ENCODE assay signal across 10 cellular contexts in the genomic region with DNA sequence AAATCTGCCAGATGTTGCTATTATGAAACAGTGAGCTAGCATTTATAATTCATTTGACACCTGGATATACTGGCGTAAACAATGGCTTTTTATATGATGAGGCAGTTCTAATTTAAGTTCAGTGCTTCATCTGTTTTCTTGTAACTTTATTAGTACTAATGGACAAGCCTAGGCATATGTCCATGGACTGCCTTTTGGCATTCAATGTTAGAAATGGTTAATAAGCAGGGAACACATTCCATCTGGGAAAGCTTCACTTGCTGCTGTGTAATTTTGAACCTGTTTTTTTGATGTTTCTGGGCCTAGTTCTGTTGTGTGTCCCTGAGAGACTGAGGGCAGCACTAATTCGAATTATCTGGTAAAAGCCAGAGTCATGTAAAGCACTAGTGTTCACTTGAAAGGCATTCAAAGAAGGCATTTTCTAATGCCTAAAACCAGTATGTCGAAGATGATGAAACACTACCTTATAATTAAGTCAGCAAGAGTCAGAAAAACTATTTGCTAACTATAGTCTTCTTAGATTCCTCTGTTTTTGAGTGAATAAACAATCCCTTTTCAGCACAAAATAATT.
DNase-seq lines count a peak whose midpoint lies in the region; ATAC-seq, FAIRE-seq and TF ChIP-seq lines count a peak whose summit lies in the region.
"Had no signal": no experiment of that assay in that cellular context is flagged by ENCODE, and none has a peak within 500 bp of the region (broad histone marks: within the 10 kb centered on the region; RNA-seq: fewer than 3 reads in every experiment).

No MANE protein-coding gene starts in this region.

- H3K27ac Mint-ChIP-seq in activated T-helper 1 cell treated with anti-CD3 and anti-CD28 coated beads, Interleukin-12 subunit alpha, Interleukin-12 subunit beta, Interleukin-2, Interleukin-4 antibody, amounts not matched to agents 30 ng/mL and 10 ng/mL and 1 ng/mL, durations not matched to agents 14 hours and 24 hours and 36 hours, result no peak overlapping the region
- no peak overlapping the region for H3K27ac Mint-ChIP-seq in endothelial cell (ENCODE audit: unreplicated experiment)
- H3K27ac Mint-ChIP-seq: naive thymus-derived CD4-positive, alpha-beta T cell had no signal

- peak overlapping the region; percentile 68 for H3K27ac ChIP-seq in RWPE2 (ENCODE audit: poor library complexity, severe bottlenecking)
- H3K27ac ChIP-seq in fibroblast of lung (ENCODE audit: insufficient read depth, low read length), result peak overlapping the region; percentile 89
- peak overlapping the region; percentile 83 for H3K27ac ChIP-seq in psoas muscle

- H3K36me3 ChIP-seq in RWPE2 (ENCODE audit: low read depth) (peaks cover 7% of the 10 kb centered on the region), fibroblast of lung (ENCODE audit: control insufficient read depth, insufficient read depth, low read length) (peaks cover 3% of the 10 kb centered on the region), psoas muscle (ENCODE audit: insufficient read depth in 1 of 2, low read depth in 1 of 2) (peaks cover 3 to 6% of the 10 kb centered on the region in 2 donors)

- H3K27me3 ChIP-seq in RWPE2 (ENCODE audit: insufficient read depth, poor library complexity, severe bottlenecking) (no peaks in the 10 kb centered on the region), fibroblast of lung (ENCODE audit: control insufficient read depth, insufficient read depth, low read length) (no peaks in the 10 kb centered on the region), psoas muscle (ENCODE audit: insufficient read depth in 3 of 3, low read length in 2 of 3) (no peaks in the 10 kb centered on the region)

- H3K4me1 ChIP-seq in RWPE2 (ENCODE audit: insufficient read depth, poor library complexity, severe bottlenecking) (peaks cover 26% of the 10 kb centered on the region), fibroblast of lung (ENCODE audit: control insufficient read depth, extremely low read depth, insufficient read depth, low read length) (peaks cover 22% of the 10 kb centered on the region), psoas muscle (peaks cover 32% of the 10 kb centered on the region)

- no peak overlapping the region for H2AFZ ChIP-seq in fibroblast of lung (ENCODE audit: low read length)

- peak; percentile 69 for ATAC-seq in RWPE2 (ENCODE audit: low read depth)
- peak; percentile 87 to 97 (median 94) for ATAC-seq in psoas muscle
- ATAC-seq in left lobe of liver, result no peak
- ATAC-seq: naive thymus-derived CD4-positive, alpha-beta T cell had no signal

- 10 to 21% (median 14%) methylated on average over 3 of the region's 3 CpGs for WGBS in psoas muscle, 3 donors

- peak; percentile 100 for FAIRE-seq in G401.6 (lab: Jason Lieb, UNC)

- intact Hi-C loops in psoas muscle (cut with DNase I), result no loop called here
- intact Hi-C loops in activated T-helper 1 cell treated with anti-CD3 and anti-CD28 coated beads, Interleukin-12 subunit alpha, Interleukin-12 subunit beta, Interleukin-2, Interleukin-4 antibody, amounts not matched to agents 30 ng/mL and 10 ng/mL and 1 ng/mL, durations not matched to agents 14 hours and 24 hours and 36 hours (cut with micrococcal nuclease), result no loop called here

- no peak overlapping the region for H3K4me3 Mint-ChIP-seq in activated T-helper 1 cell treated with anti-CD3 and anti-CD28 coated beads, Interleukin-12 subunit alpha, Interleukin-12 subunit beta, Interleukin-2, Interleukin-4 antibody, amounts not matched to agents 30 ng/mL and 10 ng/mL and 1 ng/mL, durations not matched to agents 14 hours and 24 hours and 36 hours
- no peak overlapping the region for H3K4me3 Mint-ChIP-seq in endothelial cell (ENCODE audit: unreplicated experiment)
- H3K4me3 Mint-ChIP-seq: naive thymus-derived CD4-positive, alpha-beta T cell had no signal

- H3K27me3 Mint-ChIP-seq in activated T-helper 1 cell treated with anti-CD3 and anti-CD28 coated beads, Interleukin-12 subunit alpha, Interleukin-12 subunit beta, Interleukin-2, Interleukin-4 antibody, amounts not matched to agents 30 ng/mL and 10 ng/mL and 1 ng/mL, durations not matched to agents 14 hours and 24 hours and 36 hours (ENCODE audit: insufficient read depth), result no peaks in the 10 kb centered on the region
- H3K27me3 Mint-ChIP-seq in endothelial cell (ENCODE audit: unreplicated experiment), result no peaks in the 10 kb centered on the region
- H3K27me3 Mint-ChIP-seq: naive thymus-derived CD4-positive, alpha-beta T cell had no signal

- no peaks in the 10 kb centered on the region for H3K9me3 ChIP-seq in RWPE2 (ENCODE audit: severe bottlenecking)
- H3K9me3 ChIP-seq in fibroblast of lung (ENCODE audit: control insufficient read depth, insufficient read depth, low read depth, low read length), result no peaks in the 10 kb centered on the region
- H3K9me3 ChIP-seq in psoas muscle, result no peaks in the 10 kb centered on the region

- H3K4me3 ChIP-seq in RWPE2 (ENCODE audit: severe bottlenecking), result no peak overlapping the region
- no peak overlapping the region for H3K4me3 ChIP-seq in fibroblast of lung (replicated peaks in 1 of 4; ENCODE audit: control extremely low read depth in 1 of 4, insufficient read depth in 1 of 4, low read depth in 3 of 4, low read length in 4 of 4)
- H3K4me3 ChIP-seq in psoas muscle, result no peak overlapping the region

- no peak overlapping the region for H3K4me2 ChIP-seq in fibroblast of lung (ENCODE audit: extremely low read depth, insufficient read depth, low read length)

- DNase-seq in RWPE2 (ENCODE audit: low spot score), result no peak
- peak; percentile 86 to 91 for DNase-seq in fibroblast of lung (ENCODE audit: low read depth in 2 of 2)
- no peak for DNase-seq in psoas muscle
- no peak for DNase-seq in stimulated activated CD4-positive, alpha-beta T cell treated with anti-CD3 and anti-CD28 coated beads, Interleukin-12 subunit alpha, Interleukin-12 subunit beta, amount 100 ng/mL, for 4 hours
- DNase-seq in left lobe of liver (ENCODE audit: low spot score), result no peak
- no peak for DNase-seq in activated T-helper 1 cell treated with anti-CD3 and anti-CD28 coated beads, Interleukin-12 subunit alpha, Interleukin-12 subunit beta, Interleukin-2, Interleukin-4 antibody, amounts not matched to agents 30 ng/mL and 10 ng/mL and 1 ng/mL, durations not matched to agents 14 hours and 24 hours and 36 hours (ENCODE audit: low spot score)
- no peak for DNase-seq in endothelial cell (ENCODE audit: low spot score)
- DNase-seq: naive thymus-derived CD4-positive, alpha-beta T cell; stimulated activated naive CD4-positive, alpha-beta T cell had no signal

- no peaks in the 10 kb centered on the region for H3K9me3 Mint-ChIP-seq in activated T-helper 1 cell treated with anti-CD3 and anti-CD28 coated beads, Interleukin-12 subunit alpha, Interleukin-12 subunit beta, Interleukin-2, Interleukin-4 antibody, amounts not matched to agents 30 ng/mL and 10 ng/mL and 1 ng/mL, durations not matched to agents 14 hours and 24 hours and 36 hours
- no peaks in the 10 kb centered on the region for H3K9me3 Mint-ChIP-seq in endothelial cell (ENCODE audit: unreplicated experiment)
- H3K9me3 Mint-ChIP-seq: naive thymus-derived CD4-positive, alpha-beta T cell had no signal

- H3K79me2 ChIP-seq in fibroblast of lung (ENCODE audit: control insufficient read depth, insufficient read depth, low read length), result no peaks in the 10 kb centered on the region

- TF ChIP-seq CTCF in RWPE2 (IDR thresholded peaks at IDR 0.05; ENCODE audit: poor library complexity, severe bottlenecking) (no peak), fibroblast of lung (conservative IDR thresholded peaks at IDR 0.05 in 1 of 2, IDR thresholded peaks at IDR 0.05 in 1 of 2; ENCODE audit: low read depth in 1 of 2, low read length in 2 of 2) (no peak), psoas muscle (IDR thresholded peaks at IDR 0.05) (no peak), endothelial cell (IDR thresholded peaks at IDR 0.05; ENCODE audit: unreplicated experiment) (no peak)

- peaks cover 3% of the 10 kb centered on the region for H3K36me3 Mint-ChIP-seq in activated T-helper 1 cell treated with anti-CD3 and anti-CD28 coated beads, Interleukin-12 subunit alpha, Interleukin-12 subunit beta, Interleukin-2, Interleukin-4 antibody, amounts not matched to agents 30 ng/mL and 10 ng/mL and 1 ng/mL, durations not matched to agents 14 hours and 24 hours and 36 hours (ENCODE audit: low read depth)
- peaks cover 17% of the 10 kb centered on the region for H3K36me3 Mint-ChIP-seq in endothelial cell (ENCODE audit: low read depth, unreplicated experiment)

- H3K4me1 Mint-ChIP-seq in activated T-helper 1 cell treated with anti-CD3 and anti-CD28 coated beads, Interleukin-12 subunit alpha, Interleukin-12 subunit beta, Interleukin-2, Interleukin-4 antibody, amounts not matched to agents 30 ng/mL and 10 ng/mL and 1 ng/mL, durations not matched to agents 14 hours and 24 hours and 36 hours (ENCODE audit: low read depth), result no peaks in the 10 kb centered on the region
- H3K4me1 Mint-ChIP-seq in endothelial cell (ENCODE audit: unreplicated experiment), result peaks cover 11% of the 10 kb centered on the region

- no peak overlapping the region for H3K9ac ChIP-seq in fibroblast of lung (ENCODE audit: insufficient read depth, low read length)

- H4K20me1 ChIP-seq in fibroblast of lung (ENCODE audit: control insufficient read depth, extremely low read depth, insufficient read depth, low read length), result no peaks in the 10 kb centered on the region

Comparison
In these comparisons a context has a peak if more than half of its experiments do, and no peak if none do; other contexts are left out.
1. DNase-seq: peak in fibroblast of lung (2 of 2); none in RWPE2 (single experiment), psoas muscle (0 of 2), stimulated activated CD4-positive, alpha-beta T cell treated with anti-CD3 and anti-CD28 coated beads, Interleukin-12 subunit alpha, Interleukin-12 subunit beta, amount 100 ng/mL, for 4 hours (single experiment), left lobe of liver (single experiment), activated T-helper 1 cell treated with anti-CD3 and anti-CD28 coated beads, Interleukin-12 subunit alpha, Interleukin-12 subunit beta, Interleukin-2, Interleukin-4 antibody, amounts not matched to agents 30 ng/mL and 10 ng/mL and 1 ng/mL, durations not matched to agents 14 hours and 24 hours and 36 hours (single experiment) and endothelial cell (single experiment).
2. Peak in every context shown above with its lines, with median percentiles within 50 percentile points of each other: H3K27ac ChIP-seq.